In the genomic region with DNA sequence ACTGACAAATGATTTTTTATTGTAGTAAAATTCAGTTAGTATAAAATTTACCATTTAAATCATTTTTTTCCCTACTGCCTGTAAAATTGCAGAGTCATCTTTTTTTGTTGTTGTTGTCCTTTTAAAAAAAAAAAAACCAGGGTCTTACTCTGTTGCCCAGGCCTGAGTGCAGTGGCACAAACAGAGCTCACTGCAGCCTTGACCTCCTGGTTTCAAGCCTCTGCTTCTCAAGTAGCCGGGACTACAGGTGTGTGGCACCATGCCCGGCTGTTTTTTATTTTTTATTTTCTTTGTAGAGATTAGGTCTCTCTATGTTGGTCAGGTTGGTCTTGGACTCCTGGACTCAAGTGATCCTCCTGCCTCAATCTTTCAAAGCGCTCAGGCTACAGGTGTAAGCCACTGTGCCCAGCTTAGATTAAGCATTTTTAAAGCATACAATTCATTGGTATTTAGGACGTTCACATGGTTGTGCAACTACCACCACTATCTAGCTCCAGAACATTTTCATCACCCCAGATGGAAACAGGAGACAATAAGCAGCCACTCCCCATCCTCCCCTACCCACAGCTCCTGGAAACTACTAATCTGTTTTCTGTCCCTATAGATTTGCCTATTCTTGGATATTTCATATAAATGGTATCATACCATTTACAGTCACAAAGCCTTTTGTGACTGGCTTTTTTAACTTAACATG, we compare ENCODE assay signal across 16 cellular contexts. TPM values are rescaled to one million over a fixed set of nuclear protein-coding genes. Genes with fewer than 3 reads are reported as not detected.
A peak's percentile ranks its signal among the peaks of the same experiment; 100 is the strongest.
DNase-seq lines count a peak whose midpoint lies in the region; ATAC-seq and TF ChIP-seq lines count a peak whose summit lies in the region.
"Had no signal": no experiment of that assay in that cellular context is flagged by ENCODE, and none has a peak within 500 bp of the region (broad histone marks: within the 10 kb centered on the region; RNA-seq: fewer than 3 reads in every experiment).

No MANE protein-coding gene starts in this region.

- no peaks in the 10 kb centered on the region for H3K9me3 ChIP-seq in breast epithelium
- H3K9me3 ChIP-seq in liver (ENCODE audit: control insufficient read depth in 4 of 4, low read length in 3 of 4), result no peaks in the 10 kb centered on the region
- H3K9me3 ChIP-seq in thyroid gland, result no peaks in the 10 kb centered on the region

- 52% methylated on average over 4 of the region's 4 CpGs for WGBS in liver
- WGBS in thyroid gland, 2 donors, result 44 to 45% methylated on average over 4 of the region's 4 CpGs

- no peaks in the 10 kb centered on the region for H3K9me3 Mint-ChIP-seq in MCF 10A (ENCODE audit: unreplicated experiment)
- H3K9me3 Mint-ChIP-seq in natural killer cell treated with Interleukin-12 subunit alpha and Interleukin-12 subunit beta and Interleukin-15 and Interleukin-18, amount 100 ng/mL, for 72 hours, result no peaks in the 10 kb centered on the region
- H3K9me3 Mint-ChIP-seq: activated naive CD4-positive, alpha-beta T cell treated with anti-CD3 and anti-CD28 coated beads for 36 hours; effector memory CD8-positive, alpha-beta T cell; GM23338 had no signal

- H3K4me1 ChIP-seq in breast epithelium, result no peaks in the 10 kb centered on the region
- peaks cover 2 to 25% (median 10%) of the 10 kb centered on the region in 4 donors for H3K4me1 ChIP-seq in liver (ENCODE audit: control insufficient read depth in 4 of 4, insufficient read depth in 4 of 4, low read length in 3 of 4)
- H3K4me1 ChIP-seq in thyroid gland, result peaks cover 10% of the 10 kb centered on the region in 2 donors

- H3K27ac Mint-ChIP-seq in MCF 10A (ENCODE audit: low read depth, unreplicated experiment), result peak overlapping the region; percentile 94
- no peak overlapping the region for H3K27ac Mint-ChIP-seq in natural killer cell treated with Interleukin-12 subunit alpha and Interleukin-12 subunit beta and Interleukin-15 and Interleukin-18, amount 100 ng/mL, for 72 hours
- H3K27ac Mint-ChIP-seq: activated naive CD4-positive, alpha-beta T cell treated with anti-CD3 and anti-CD28 coated beads for 36 hours; effector memory CD8-positive, alpha-beta T cell had no signal

- H3K4me3 Mint-ChIP-seq in MCF 10A (ENCODE audit: unreplicated experiment), result no peak overlapping the region
- no peak overlapping the region for H3K4me3 Mint-ChIP-seq in natural killer cell treated with Interleukin-12 subunit alpha and Interleukin-12 subunit beta and Interleukin-15 and Interleukin-18, amount 100 ng/mL, for 72 hours
- H3K4me3 Mint-ChIP-seq: activated naive CD4-positive, alpha-beta T cell treated with anti-CD3 and anti-CD28 coated beads for 36 hours; effector memory CD8-positive, alpha-beta T cell; GM23338 had no signal

- TF ChIP-seq CTCF in MCF 10A (IDR thresholded peaks at IDR 0.05; ENCODE audit: unreplicated experiment) (no peak), breast epithelium (IDR thresholded peaks at IDR 0.05) (no peak), choroid plexus epithelial cell (conservative IDR thresholded peaks at IDR 0.05; ENCODE audit: low read depth, low read length) (no peak), liver (IDR thresholded peaks at IDR 0.05; ENCODE audit: low read depth, low read length, missing input control) (no peak), thyroid gland (IDR thresholded peaks at IDR 0.05) (no peak)

- no peak for TF ChIP-seq POLR2A in breast epithelium (IDR thresholded peaks at IDR 0.05)
- no peak for TF ChIP-seq POLR2A in thyroid gland (IDR thresholded peaks at IDR 0.05)

- peak in 1 of 2 donors; percentile 6 for TF ChIP-seq RAD21 in liver (IDR thresholded peaks at IDR 0.05)

- CTCF ChIA-PET in MCF 10A (lab: Yijun Ruan, JAX), result interaction anchor here (0.7 kb wide), 1 partner anchor 31 kb away, joined by 3 read pairs; no protein-coding TSS in a partner anchor

- no peaks in the 10 kb centered on the region for H3K27me3 Mint-ChIP-seq in MCF 10A (ENCODE audit: insufficient read depth, unreplicated experiment)
- no peaks in the 10 kb centered on the region for H3K27me3 Mint-ChIP-seq in natural killer cell treated with Interleukin-12 subunit alpha and Interleukin-12 subunit beta and Interleukin-15 and Interleukin-18, amount 100 ng/mL, for 72 hours
- H3K27me3 Mint-ChIP-seq: effector memory CD8-positive, alpha-beta T cell; type B pancreatic cell had no signal

- no peaks in the 10 kb centered on the region for H3K36me3 Mint-ChIP-seq in MCF 10A (ENCODE audit: insufficient read depth, unreplicated experiment)
- no peaks in the 10 kb centered on the region for H3K36me3 Mint-ChIP-seq in natural killer cell treated with Interleukin-12 subunit alpha and Interleukin-12 subunit beta and Interleukin-15 and Interleukin-18, amount 100 ng/mL, for 72 hours

- no peak for ATAC-seq in natural killer cell treated with Interleukin-12 subunit alpha and Interleukin-12 subunit beta and Interleukin-15 and Interleukin-18, amount 100 ng/mL, for 72 hours
- ATAC-seq: activated CD4-positive, CD25-positive, alpha-beta regulatory T cell treated with anti-CD3 and anti-CD28 coated beads, Interleukin-2, amount 50 U/mL, for 24 hours; effector memory CD8-positive, alpha-beta T cell; GM23338 had no signal

- no peak overlapping the region for H3K9ac ChIP-seq in liver (ENCODE audit: low read depth in 1 of 2, low read length in 2 of 2)

- H3K36me3 ChIP-seq in breast epithelium (no peaks in the 10 kb centered on the region), liver (ENCODE audit: control insufficient read depth in 4 of 4, insufficient read depth in 3 of 4, low read depth in 1 of 4, low read length in 3 of 4) (no peaks in the 10 kb centered on the region), thyroid gland (no peaks in the 10 kb centered on the region)

- H3K4me3 ChIP-seq in breast epithelium, result no peak overlapping the region
- no peak overlapping the region for H3K4me3 ChIP-seq in choroid plexus epithelial cell (ENCODE audit: low read depth, low read length)
- no peak overlapping the region for H3K4me3 ChIP-seq in liver (ENCODE audit: low read depth in 1 of 3, low read length in 3 of 3)
- H3K4me3 ChIP-seq in thyroid gland (replicated peaks in 1 of 3), result no peak overlapping the region
- H3K4me3 ChIP-seq: GM23338 had no signal

- BruUV-seq in MCF 10A (replicated peaks; lab: Mats Ljungman, UMichigan), result no TSS peak

- peaks cover 24% of the 10 kb centered on the region for H3K4me1 Mint-ChIP-seq in MCF 10A (ENCODE audit: insufficient read depth, unreplicated experiment)
- no peaks in the 10 kb centered on the region for H3K4me1 Mint-ChIP-seq in natural killer cell treated with Interleukin-12 subunit alpha and Interleukin-12 subunit beta and Interleukin-15 and Interleukin-18, amount 100 ng/mL, for 72 hours (ENCODE audit: low read depth in 2 of 2)

- H3K27me3 ChIP-seq in breast epithelium (no peaks in the 10 kb centered on the region), liver (ENCODE audit: control insufficient read depth in 4 of 4, insufficient read depth in 4 of 4, low read length in 3 of 4) (no peaks in the 10 kb centered on the region), thyroid gland (no peaks in the 10 kb centered on the region)

- no peak overlapping the region for H3K27ac ChIP-seq in breast epithelium
- H3K27ac ChIP-seq in liver (ENCODE audit: low read depth in 1 of 2, low read length in 2 of 2), result no peak overlapping the region
- H3K27ac ChIP-seq in thyroid gland, result no peak overlapping the region

- POLR2A ChIA-PET in MCF 10A (lab: Yijun Ruan, JAX), result interaction anchor here (0.6 to 1.2 kb wide), 4 partner anchors 38 to 463 kb away, joined by 3 to 5 read pairs (median 4); no protein-coding TSS in a partner anchor

- intact Hi-C loops in MCF 10A (cut with micrococcal nuclease) (no loop called here), breast epithelium (cut with DNase I; ENCODE audit: low total_unique reads) (no loop called here), thyroid gland (cut with DNase I) (no loop called here)

- DNase-seq in MCF 10A (ENCODE audit: unreplicated experiment) (peak; percentile 70), breast epithelium (ENCODE audit: low spot score in 2 of 2) (no peak), choroid plexus epithelial cell (ENCODE audit: low read depth) (peak; percentile 89), thyroid gland (peak; percentile 72 to 78), NCI-H2081 (lab: John Stamatoyannopoulos, UW) (no peak)
- DNase-seq in natural killer cell treated with Interleukin-12 subunit alpha and Interleukin-12 subunit beta and Interleukin-15 and Interleukin-18, amount 100 ng/mL, for 72 hours (ENCODE audit: low spot score), result no peak
- DNase-seq in central memory CD4-positive, alpha-beta T cell, result no peak
- DNase-seq: 8988T; activated CD8-positive, alpha-beta memory T cell treated with anti-CD3 and anti-CD28 coated beads, Interleukin-2, amount 50 U/mL, for 4 hours; activated naive CD4-positive, alpha-beta T cell treated with anti-CD3 and anti-CD28 coated beads for 36 hours; effector memory CD8-positive, alpha-beta T cell; NCI-H1048 had no signal

TF ChIP-seq in liver, 16 proteins besides CTCF, POLR2A, EP300 and RAD21:
- TF ChIP-seq RXRA (IDR thresholded peaks at IDR 0.05) (peak in 1 of 2 donors; percentile 30), TAF1 (conservative IDR thresholded peaks at IDR 0.05) (no peak), HNF4A (conservative IDR thresholded peaks at IDR 0.05) (peak; percentile 36), JUND (IDR thresholded peaks at IDR 0.05) (peak in 1 of 2 donors; percentile 23), SP1 (IDR thresholded peaks at IDR 0.05) (peak; percentile 31)

RNA-seq across cellular contexts. Expression of gene PGRMC2, which starts 59.7 kb away (rescaled TPM):
- total RNA-seq in MCF 10A (2022) (54.3 and 68.5 TPM in 2 replicates), breast epithelium (10 to 100 TPM; 34.7 to 51.2 (median 47.5) TPM), liver (10 to 100 TPM; 31.5 to 44.3 TPM), thyroid gland (10 to 100 TPM; 46.5 to 68.9 (median 50.2) TPM)
- 10 to 100 TPM; 28.9 to 32.8 TPM for polyA plus RNA-seq in liver
- total RNA-seq in natural killer cell treated with Interleukin-12 subunit alpha and Interleukin-12 subunit beta and Interleukin-15 and Interleukin-18, amount 100 ng/mL, for 72 hours, result 10 to 100 TPM; 29.4 to 32.2 TPM

Comparison
In these comparisons a context has a peak if more than half of its experiments do, and no peak if none do; other contexts are left out.
1. DNase-seq: peak in MCF 10A (single experiment), choroid plexus epithelial cell (single experiment) and thyroid gland (2 of 2); none in breast epithelium (0 of 2), natural killer cell treated with Interleukin-12 subunit alpha and Interleukin-12 subunit beta and Interleukin-15 and Interleukin-18, amount 100 ng/mL, for 72 hours (single experiment), NCI-H2081 (0 of 2) and central memory CD4-positive, alpha-beta T cell (single experiment).